In the genomic region with DNA sequence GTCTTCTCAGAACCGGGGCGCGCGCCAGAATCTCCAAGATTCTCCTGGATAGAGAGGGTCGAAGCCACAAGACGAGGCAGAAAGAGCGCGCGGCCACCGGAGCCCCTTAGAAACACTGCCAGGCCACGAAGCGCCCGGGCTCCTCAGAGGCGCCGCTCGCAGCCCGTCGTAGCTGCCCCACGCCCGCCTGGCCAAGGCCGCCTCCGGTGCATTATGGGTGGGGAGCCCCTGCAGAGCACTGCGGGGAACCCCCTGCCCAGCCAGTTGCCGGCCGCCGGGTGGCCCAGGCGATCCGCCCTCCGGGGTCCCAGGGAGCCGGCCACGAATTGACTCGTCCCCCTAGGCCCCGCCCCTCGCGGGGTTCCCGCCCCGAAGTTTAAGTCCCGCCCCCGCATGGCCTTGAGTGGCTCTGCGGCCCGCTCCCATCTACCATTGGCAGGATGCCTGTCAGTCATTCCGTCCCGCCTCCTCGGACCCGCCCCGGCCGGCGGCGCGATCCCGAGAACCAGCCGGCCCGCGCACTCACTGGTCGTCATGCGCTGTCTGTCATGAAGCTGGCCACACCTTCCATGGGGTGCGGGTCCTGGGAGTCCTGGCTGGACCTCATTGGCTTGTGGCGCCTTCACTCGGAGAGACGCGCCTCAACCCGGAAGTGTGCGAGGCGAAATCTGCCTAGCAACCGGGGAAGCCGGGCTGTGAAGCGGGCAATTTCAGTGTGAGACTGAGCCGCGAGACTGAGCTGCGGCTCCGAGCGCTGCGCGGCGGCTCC, we compare ENCODE assay signal across 8 cellular contexts. TPM values are rescaled to one million over a fixed set of nuclear protein-coding genes. Genes with fewer than 3 reads are reported as not detected.
DNase-seq lines count a peak whose midpoint lies in the region; ATAC-seq, FAIRE-seq and TF ChIP-seq lines count a peak whose summit lies in the region.

No MANE protein-coding gene starts in this region.

- peak overlapping the region; percentile 92 for H3K27ac Mint-ChIP-seq in type B pancreatic cell

- no peaks in the 10 kb centered on the region for H3K36me3 ChIP-seq in trophoblast cell (ENCODE audit: control insufficient read depth in 1 of 2, insufficient read depth in 2 of 2, low read length in 2 of 2)

- peak overlapping the region; percentile 31 for H3K4ac ChIP-seq in trophoblast cell (ENCODE audit: low read depth, low read length)

- H3K18ac ChIP-seq in trophoblast cell (ENCODE audit: low read length): peak overlapping the region; percentile 80

- DNase-seq in GM12892 (ENCODE audit: insufficient read length): peak; percentile 86
- DNase-seq in NCI-H1436 (lab: John Stamatoyannopoulos, UW): peak; percentile 99
- DNase-seq in SW480 (ENCODE audit: low spot score): peak; percentile 99
- peak; percentile 100 for DNase-seq in cardiac septum (ENCODE audit: low spot score)
- peak; percentile 100 for DNase-seq in trophoblast cell
- DNase-seq in type B pancreatic cell (ENCODE audit: extremely low spot score, unreplicated experiment): peak; percentile 100

- H3K36me3 Mint-ChIP-seq in type B pancreatic cell: no peaks in the 10 kb centered on the region

- no peak for TF ChIP-seq CTCF in type B pancreatic cell (conservative IDR thresholded peaks at IDR 0.05)

- H3K9me3 Mint-ChIP-seq in type B pancreatic cell: no peaks in the 10 kb centered on the region

- peaks cover 10 to 27% of the 10 kb centered on the region in 2 experiments for H3K4me1 ChIP-seq in trophoblast cell (ENCODE audit: control insufficient read depth in 1 of 2, insufficient read depth in 2 of 2, low read length in 2 of 2)

- H2AFZ ChIP-seq in trophoblast cell (ENCODE audit: insufficient read depth, low read length, poor library complexity): peak overlapping the region; percentile 33

- peak overlapping the region; percentile 68 for H4K8ac ChIP-seq in trophoblast cell (ENCODE audit: low read depth, low read length)

- H2BK5ac ChIP-seq in trophoblast cell (ENCODE audit: low read depth, low read length, poor library complexity): peak overlapping the region; percentile 63

- intact Hi-C loops in cardiac septum (cut with DNase I): no loop called here

- ATAC-seq in HG02840 (IDR thresholded peaks at IDR 0.05; ENCODE audit: low FRiP score, unreplicated experiment): peak; percentile 93

- 0 to 1% (median 1%) methylated on average over 65 to 75 of the region's 75 CpGs for WGBS in adipose tissue, 3 donors
- WGBS in trophoblast cell (ENCODE audit: extremely low coverage, insufficient coverage, insufficient read length): no CpG with 5 or more reads among the region's 75 CpGs

- no peak overlapping the region for H3K23ac ChIP-seq in trophoblast cell (ENCODE audit: low read length)

- H2BK12ac ChIP-seq in trophoblast cell (ENCODE audit: low read length): no peak overlapping the region

- H3K27ac ChIP-seq in adipose tissue (ENCODE audit: low read depth, low read length): peak overlapping the region; percentile 30
- H3K27ac ChIP-seq in trophoblast cell (ENCODE audit: low read depth, low read length): peak overlapping the region; percentile 98

- peak overlapping the region; percentile 91 for H3K4me3 ChIP-seq in trophoblast cell (ENCODE audit: low read depth, low read length)

- peak overlapping the region; percentile 64 for H2BK120ac ChIP-seq in trophoblast cell (ENCODE audit: insufficient read depth, low read length, poor library complexity)

- peaks cover 24% of the 10 kb centered on the region for H3K79me2 ChIP-seq in trophoblast cell (ENCODE audit: control insufficient read depth, insufficient read depth, low read length, poor library complexity)

- peak overlapping the region; percentile 86 for H4K12ac ChIP-seq in trophoblast cell (ENCODE audit: low read depth, low read length)

- H3K27me3 Mint-ChIP-seq in type B pancreatic cell: no peaks in the 10 kb centered on the region

- H3K9ac ChIP-seq in trophoblast cell (ENCODE audit: low read length): peak overlapping the region; percentile 95

- H3K79me1 ChIP-seq in trophoblast cell (ENCODE audit: low read length): peaks cover 23% of the 10 kb centered on the region

- no peaks in the 10 kb centered on the region for H3K27me3 ChIP-seq in trophoblast cell (ENCODE audit: insufficient read depth, low read length)

- H3K4me1 Mint-ChIP-seq in type B pancreatic cell (ENCODE audit: unreplicated experiment): peaks cover 28% of the 10 kb centered on the region

- H3K9me3 ChIP-seq in trophoblast cell (ENCODE audit: insufficient read depth, low read depth, low read length): no peaks in the 10 kb centered on the region

- FAIRE-seq in GM12892 (lab: Jason Lieb, UNC): peak; percentile 98

- H3K4me2 ChIP-seq in trophoblast cell (ENCODE audit: low read length): peak overlapping the region; percentile 99

- H3K4me3 Mint-ChIP-seq in type B pancreatic cell: peak overlapping the region; percentile 91

- no peak overlapping the region for H2AK5ac ChIP-seq in trophoblast cell (ENCODE audit: low read length)

- peak overlapping the region; percentile 85 for H3K14ac ChIP-seq in trophoblast cell (ENCODE audit: low read length)

- TF ChIP-seq POLR2A in GM12892 (IDR thresholded peaks at IDR 0.05; ENCODE audit: low read depth, low read length): peak; percentile 66; the same call in 1 of the 2 replicates

- peak overlapping the region; percentile 91 for H4K91ac ChIP-seq in trophoblast cell (ENCODE audit: low read depth, low read length)

RNA-seq across cellular contexts. Expression of a gene that starts 20.2 kb away (rescaled TPM):
- polyA plus RNA-seq in GM12892 (2012; ENCODE audit: missing spikeins): 20.5 TPM
- polyA plus RNA-seq in adipose tissue: 10 to 100 TPM; 12.6 to 33.8 (median 24.9) TPM
- total RNA-seq in cardiac septum: 39.9 TPM
- 115 and 116 TPM in 2 replicates for polyA plus RNA-seq in trophoblast cell (2013)
- total RNA-seq in type B pancreatic cell (ENCODE audit: low replicate concordance): 102 and 113 TPM in 2 replicates

Comparison
In these comparisons a context has a peak if more than half of its experiments do, and no peak if none do; other contexts are left out.
1. Peak in every context shown above with its lines: DNase-seq, ATAC-seq, H3K4me3 ChIP-seq and H3K27ac ChIP-seq.